ENCODE assay signal across 18 cellular contexts in genomic region chr4:66035701-66036100, GRCh38.
A peak's percentile ranks its signal among the peaks of the same experiment; 100 is the strongest.
DNase-seq lines count a peak whose midpoint lies in the region; ATAC-seq and TF ChIP-seq lines count a peak whose summit lies in the region.
"Had no signal": no experiment of that assay in that cellular context is flagged by ENCODE, and none has a peak within 500 bp of the region (broad histone marks: within the 10 kb centered on the region; RNA-seq: fewer than 3 reads in every experiment).

No MANE protein-coding gene starts in this region.

- peak overlapping the region; percentile 76 for H3K27ac ChIP-seq in 22Rv1
- peak overlapping the region; percentile 88 for H3K27ac ChIP-seq in VCaP
- H3K27ac ChIP-seq in right atrium auricular region = no peak overlapping the region
- H3K27ac ChIP-seq: A549; BLaER1 treated with 17β-estradiol and CSF1 and Interleukin-3, amounts not matched to agents 10 nM and 100 nM; C4-2B had no signal

- DNase-seq in LNCaP clone FGC (ENCODE audit: low read depth) = peak; percentile 93
- peak; percentile 56 for DNase-seq in NCI-H146 treated with DMSO at 0.1 percent for 48 hours (lab: John Stamatoyannopoulos, UW; ENCODE audit: unreplicated experiment)
- no peak for DNase-seq in left colon
- DNase-seq in right atrium auricular region (ENCODE audit: low spot score) = no peak
- DNase-seq in HAP-1 (ENCODE audit: low spot score in 2 of 2) = no peak
- DNase-seq: AML-193; Caco-2; Calu3; CD4-positive, alpha-beta T cell; CD8-positive, alpha-beta T cell; DMS79 treated with DMSO at 0.1 percent for 48 hours; GF-D8 had no signal

- no peak overlapping the region for H3K4me3 ChIP-seq in LNCaP clone FGC (ENCODE audit: low read depth, low read length)
- H3K4me3 ChIP-seq in right atrium auricular region = no peak overlapping the region
- no peak overlapping the region for H3K4me3 ChIP-seq in HAP-1
- H3K4me3 ChIP-seq: A549; BLaER1 treated with 17β-estradiol and CSF1 and Interleukin-3, amounts not matched to agents 10 nM and 100 nM had no signal

- no peak for ATAC-seq in left colon
- ATAC-seq in HG02642 (IDR thresholded peaks at IDR 0.05; ENCODE audit: poor library complexity, unreplicated experiment) = no peak
- ATAC-seq: A549; CD8-positive, alpha-beta T cell had no signal

- H3K36me3 ChIP-seq in right atrium auricular region = no peaks in the 10 kb centered on the region
- no peaks in the 10 kb centered on the region for H3K36me3 ChIP-seq in HAP-1 (replicated peaks)
- H3K36me3 ChIP-seq: BLaER1 treated with 17β-estradiol and CSF1 and Interleukin-3, amounts not matched to agents 10 nM and 100 nM had no signal

- H3K27me3 ChIP-seq in right atrium auricular region = no peaks in the 10 kb centered on the region
- no peaks in the 10 kb centered on the region for H3K27me3 ChIP-seq in HAP-1 (ENCODE audit: low read depth)
- H3K27me3 ChIP-seq: BLaER1 treated with 17β-estradiol and CSF1 and Interleukin-3, amounts not matched to agents 10 nM and 100 nM had no signal

- no peaks in the 10 kb centered on the region for H3K4me1 ChIP-seq in right atrium auricular region
- H3K4me1 ChIP-seq in HAP-1 = no peaks in the 10 kb centered on the region
- H3K4me1 ChIP-seq: A549; BLaER1 treated with 17β-estradiol and CSF1 and Interleukin-3, amounts not matched to agents 10 nM and 100 nM; Caco-2 had no signal

- intact Hi-C loops in left colon (cut with DNase I, micrococcal nuclease) = no loop called here

- in situ Hi-C loops in HAP-1 (cut with MboI; ENCODE audit: low sequenced_read_pairs) = no loop called here

- H3K9me3 ChIP-seq in right atrium auricular region (peaks cover 0 to 7% of the 10 kb centered on the region in 2 donors), HAP-1 (no peaks in the 10 kb centered on the region)
- H3K9me3 ChIP-seq: A549; BLaER1 treated with 17β-estradiol and CSF1 and Interleukin-3, amounts not matched to agents 10 nM and 100 nM; Caco-2 had no signal

- TF ChIP-seq CTCF in 22Rv1 (IDR thresholded peaks at IDR 0.05) (no peak), LNCaP clone FGC (IDR thresholded peaks at IDR 0.05; ENCODE audit: control insufficient read depth, extremely low read depth, insufficient read depth) (no peak), VCaP (conservative IDR thresholded peaks at IDR 0.05) (no peak), right atrium auricular region (IDR thresholded peaks at IDR 0.05) (no peak)

Comparison
In these comparisons a context has a peak if more than half of its experiments do, and no peak if none do; other contexts are left out.
1. H3K27ac ChIP-seq: peak in 22Rv1 (single experiment) and VCaP (single experiment); none in right atrium auricular region (0 of 2).
2. DNase-seq: peak in LNCaP clone FGC (single experiment) and NCI-H146 treated with DMSO at 0.1 percent for 48 hours (single experiment); none in left colon (0 of 2), right atrium auricular region (single experiment) and HAP-1 (0 of 2).